Comparison of ENCODE assay signal across 19 cellular contexts in genomic region chr3:55156851-55157650, GRCh38.
"Had no signal": no experiment of that assay in that cellular context is flagged by ENCODE, and none has a peak within 500 bp of the region (broad histone marks: within the 10 kb centered on the region; RNA-seq: fewer than 3 reads in every experiment).

No MANE protein-coding gene starts in this region.

- DNase-seq: activated CD4-positive, alpha-beta T cell treated with anti-CD3 and anti-CD28 coated beads, Interleukin-2, amount 10 ng/mL, durations not matched to agents 7 days and 5 days; activated CD8-positive, alpha-beta T cell treated with anti-CD3 and anti-CD28 coated beads, Interleukin-2, amount 10 ng/mL, durations not matched to agents 7 days and 5 days; activated naive CD4-positive, alpha-beta T cell treated with anti-CD3 and anti-CD28 coated beads, Interleukin-2, amount 10 ng/mL, durations not matched to agents 7 days and 5 days; activated naive CD8-positive, alpha-beta T cell treated with anti-CD3 and anti-CD28 coated beads, Interleukin-2, amount 50 U/mL, for 24 hours; activated T-cell treated with anti-CD3 and anti-CD28 coated beads, Interleukin-2, amount 50 U/mL, for 24 hours; aorta; effector CD8-positive, alpha-beta T cell; mesendoderm; naive thymus-derived CD4-positive, alpha-beta T cell; right lobe of liver; stimulated activated naive B cell treated with anti-CD40 and anti-IgM and Interleukin-4, amounts not matched to agents 10 μg/mL and 1 μg/mL and 100 μg/mL, for 72 hours; T-helper 9 cell; upper lobe of right lung had no signal

- H3K27ac Mint-ChIP-seq: activated CD4-positive, alpha-beta T cell treated with anti-CD3 and anti-CD28 coated beads, Interleukin-2, amount 10 ng/mL, durations not matched to agents 7 days and 5 days; activated CD8-positive, alpha-beta T cell treated with anti-CD3 and anti-CD28 coated beads, Interleukin-2, amount 10 ng/mL, durations not matched to agents 7 days and 5 days; activated naive CD4-positive, alpha-beta T cell treated with anti-CD3 and anti-CD28 coated beads, Interleukin-2, amount 10 ng/mL, durations not matched to agents 7 days and 5 days; activated naive CD8-positive, alpha-beta T cell treated with anti-CD3 and anti-CD28 coated beads, Interleukin-2, amount 50 U/mL, for 24 hours; activated T-cell treated with anti-CD3 and anti-CD28 coated beads, Interleukin-2, amount 50 U/mL, for 24 hours; dendritic cell treated with granulocyte-macrophage colony-stimulating factor and Interleukin-4, amounts not matched to agents 40 ng/mL and 50 ng/mL, for 4 days; naive thymus-derived CD4-positive, alpha-beta T cell; neural progenitor cell; stimulated activated naive B cell treated with anti-CD40 and anti-IgM and Interleukin-4, amounts not matched to agents 10 μg/mL and 1 μg/mL and 100 μg/mL, for 72 hours had no signal

- H3K4me1 Mint-ChIP-seq: activated CD4-positive, alpha-beta T cell treated with anti-CD3 and anti-CD28 coated beads, Interleukin-2, amount 10 ng/mL, durations not matched to agents 7 days and 5 days; activated naive CD4-positive, alpha-beta T cell treated with anti-CD3 and anti-CD28 coated beads, Interleukin-2, amount 10 ng/mL, durations not matched to agents 7 days and 5 days; activated naive CD8-positive, alpha-beta T cell treated with anti-CD3 and anti-CD28 coated beads, Interleukin-2, amount 50 U/mL, for 24 hours; naive thymus-derived CD4-positive, alpha-beta T cell; stimulated activated naive B cell treated with anti-CD40 and anti-IgM and Interleukin-4, amounts not matched to agents 10 μg/mL and 1 μg/mL and 100 μg/mL, for 72 hours had no signal

- H3K4me3 ChIP-seq: cardiac muscle cell, neural progenitor cell, prostate gland, right lobe of liver, thoracic aorta, upper lobe of right lung had no signal

- H3K9me3 ChIP-seq: prostate gland, right lobe of liver, thoracic aorta, upper lobe of right lung had no signal

- H3K9me3 Mint-ChIP-seq: activated CD4-positive, alpha-beta T cell treated with anti-CD3 and anti-CD28 coated beads, Interleukin-2, amount 10 ng/mL, durations not matched to agents 7 days and 5 days; dendritic cell treated with granulocyte-macrophage colony-stimulating factor and Interleukin-4, amounts not matched to agents 40 ng/mL and 50 ng/mL, for 4 days had no signal

- H3K36me3 Mint-ChIP-seq: activated naive CD4-positive, alpha-beta T cell treated with anti-CD3 and anti-CD28 coated beads, Interleukin-2, amount 10 ng/mL, durations not matched to agents 7 days and 5 days; naive thymus-derived CD4-positive, alpha-beta T cell; neural progenitor cell; stimulated activated naive B cell treated with anti-CD40 and anti-IgM and Interleukin-4, amounts not matched to agents 10 μg/mL and 1 μg/mL and 100 μg/mL, for 72 hours had no signal

- H3K4me2 ChIP-seq: neural progenitor cell had no signal

- H3K9ac ChIP-seq: neural progenitor cell had no signal

- H3K36me3 ChIP-seq: cardiac muscle cell, neural progenitor cell, prostate gland, right lobe of liver, thoracic aorta, upper lobe of right lung had no signal

- H3K4me1 ChIP-seq: neural progenitor cell, prostate gland, right lobe of liver, upper lobe of right lung had no signal

- ATAC-seq: activated CD8-positive, alpha-beta T cell treated with anti-CD3 and anti-CD28 coated beads, Interleukin-2, amount 10 ng/mL, durations not matched to agents 7 days and 5 days; activated naive CD8-positive, alpha-beta T cell treated with anti-CD3 and anti-CD28 coated beads, Interleukin-2, amount 50 U/mL, for 24 hours; esophagus mucosa; naive thymus-derived CD4-positive, alpha-beta T cell; right lobe of liver; stimulated activated naive B cell treated with anti-CD40 and anti-IgM and Interleukin-4, amounts not matched to agents 10 μg/mL and 1 μg/mL and 100 μg/mL, for 72 hours; upper lobe of right lung had no signal

- H3K27me3 Mint-ChIP-seq: activated CD4-positive, alpha-beta T cell treated with anti-CD3 and anti-CD28 coated beads, Interleukin-2, amount 10 ng/mL, durations not matched to agents 7 days and 5 days; activated naive CD4-positive, alpha-beta T cell treated with anti-CD3 and anti-CD28 coated beads, Interleukin-2, amount 10 ng/mL, durations not matched to agents 7 days and 5 days; activated naive CD8-positive, alpha-beta T cell treated with anti-CD3 and anti-CD28 coated beads, Interleukin-2, amount 50 U/mL, for 24 hours; activated T-cell treated with anti-CD3 and anti-CD28 coated beads, Interleukin-2, amount 50 U/mL, for 24 hours; dendritic cell treated with granulocyte-macrophage colony-stimulating factor and Interleukin-4, amounts not matched to agents 40 ng/mL and 50 ng/mL, for 4 days; naive thymus-derived CD4-positive, alpha-beta T cell; stimulated activated naive B cell treated with anti-CD40 and anti-IgM and Interleukin-4, amounts not matched to agents 10 μg/mL and 1 μg/mL and 100 μg/mL, for 72 hours had no signal

- H3K27me3 ChIP-seq: neural progenitor cell, right lobe of liver had no signal

- H2AFZ ChIP-seq: neural progenitor cell had no signal

- H3K4me3 Mint-ChIP-seq: activated CD4-positive, alpha-beta T cell treated with anti-CD3 and anti-CD28 coated beads, Interleukin-2, amount 10 ng/mL, durations not matched to agents 7 days and 5 days; activated CD8-positive, alpha-beta T cell treated with anti-CD3 and anti-CD28 coated beads, Interleukin-2, amount 10 ng/mL, durations not matched to agents 7 days and 5 days; activated naive CD4-positive, alpha-beta T cell treated with anti-CD3 and anti-CD28 coated beads, Interleukin-2, amount 10 ng/mL, durations not matched to agents 7 days and 5 days; activated naive CD8-positive, alpha-beta T cell treated with anti-CD3 and anti-CD28 coated beads, Interleukin-2, amount 50 U/mL, for 24 hours; activated T-cell treated with anti-CD3 and anti-CD28 coated beads, Interleukin-2, amount 50 U/mL, for 24 hours; dendritic cell treated with granulocyte-macrophage colony-stimulating factor and Interleukin-4, amounts not matched to agents 40 ng/mL and 50 ng/mL, for 4 days; naive thymus-derived CD4-positive, alpha-beta T cell; neural progenitor cell; stimulated activated naive B cell treated with anti-CD40 and anti-IgM and Interleukin-4, amounts not matched to agents 10 μg/mL and 1 μg/mL and 100 μg/mL, for 72 hours had no signal

- H3K27ac ChIP-seq: cardiac muscle cell, neural progenitor cell, prostate gland, right lobe of liver, thoracic aorta, upper lobe of right lung had no signal
